Comparison of ENCODE assay signal across 8 cellular contexts in genomic region chr14:77133718-77134338, GRCh38. TPM values are rescaled to one million over a fixed set of nuclear protein-coding genes. Genes with fewer than 3 reads are reported as not detected.
A peak's percentile ranks its signal among the peaks of the same experiment; 100 is the strongest.
DNase-seq lines count a peak whose midpoint lies in the region; ATAC-seq and TF ChIP-seq lines count a peak whose summit lies in the region.

No MANE protein-coding gene starts in this region.

- H3K36me3 ChIP-seq in endodermal cell (ENCODE audit: control insufficient read depth, insufficient read depth, low read length) = no peaks in the 10 kb centered on the region
- no peaks in the 10 kb centered on the region for H3K36me3 ChIP-seq in neural progenitor cell
- H3K36me3 ChIP-seq in sigmoid colon = no peaks in the 10 kb centered on the region

- TF ChIP-seq EP300 in sigmoid colon (IDR thresholded peaks at IDR 0.05) = no peak

- no peaks in the 10 kb centered on the region for H3F3A ChIP-seq in neural progenitor cell (ENCODE audit: low read depth)

- WGBS in endodermal cell (ENCODE audit: insufficient coverage in 1 of 2, insufficient read length in 1 of 2), 2 experiments = 25 to 26% methylated on average over 16 to 22 of the region's 22 CpGs
- 8 to 9% methylated on average over 22 of the region's 22 CpGs for WGBS in sigmoid colon, 2 donors

- H3K4me3 Mint-ChIP-seq in endodermal cell = no peak overlapping the region
- no peak overlapping the region for H3K4me3 Mint-ChIP-seq in neural progenitor cell

- TF ChIP-seq CTCF in GM10266 (IDR thresholded peaks at IDR 0.05; ENCODE audit: control insufficient read depth, insufficient read depth, low read depth, missing control alignments) (no peak), endodermal cell (conservative IDR thresholded peaks at IDR 0.05) (peak; percentile 22), neural progenitor cell (IDR thresholded peaks at IDR 0.05) (peak; percentile 16), sigmoid colon (IDR thresholded peaks at IDR 0.05) (no peak)

- no peak overlapping the region for H3K4me3 ChIP-seq in endodermal cell (ENCODE audit: low read length)
- H3K4me3 ChIP-seq in neural progenitor cell = no peak overlapping the region
- H3K4me3 ChIP-seq in sigmoid colon = no peak overlapping the region

- H3K27me3 ChIP-seq in endodermal cell (ENCODE audit: control insufficient read depth, insufficient read depth, low read length, poor library complexity, severe bottlenecking) = peaks cover 37% of the 10 kb centered on the region
- peaks cover 48% of the 10 kb centered on the region for H3K27me3 ChIP-seq in neural progenitor cell
- H3K27me3 ChIP-seq in sigmoid colon = peaks cover 8 to 66% (median 36%) of the 10 kb centered on the region in 3 donors

- H3K9me3 ChIP-seq in endodermal cell (ENCODE audit: control insufficient read depth, low read length) (no peaks in the 10 kb centered on the region), neural progenitor cell (ENCODE audit: low read depth) (no peaks in the 10 kb centered on the region), sigmoid colon (no peaks in the 10 kb centered on the region)

- intact Hi-C loops in sigmoid colon (cut with DNase I) = no loop called here

- H3K4me2 ChIP-seq in neural progenitor cell = no peak overlapping the region

- no peak for ATAC-seq in GM21717 (IDR thresholded peaks at IDR 0.05; ENCODE audit: unreplicated experiment)

- H3K36me3 Mint-ChIP-seq in endodermal cell (ENCODE audit: low read depth) (no peaks in the 10 kb centered on the region), neural progenitor cell (no peaks in the 10 kb centered on the region)

- H4K20me1 ChIP-seq in neural progenitor cell (ENCODE audit: low read depth) = peaks cover 20% of the 10 kb centered on the region

- H3K4me1 Mint-ChIP-seq in endodermal cell (peaks cover 3% of the 10 kb centered on the region), neural progenitor cell (peaks cover 2% of the 10 kb centered on the region)

- H3K79me2 ChIP-seq in neural progenitor cell (ENCODE audit: low read depth) = no peaks in the 10 kb centered on the region

- no peak overlapping the region for H2AFZ ChIP-seq in neural progenitor cell (replicated peaks)

- H3K27ac Mint-ChIP-seq in endodermal cell (no peak overlapping the region), neural progenitor cell (no peak overlapping the region)

- no peak overlapping the region for H3K27ac ChIP-seq in endodermal cell (ENCODE audit: low read depth, low read length)
- no peak overlapping the region for H3K27ac ChIP-seq in neural progenitor cell
- H3K27ac ChIP-seq in sigmoid colon = no peak overlapping the region

- H3K9me3 Mint-ChIP-seq in endodermal cell = no peaks in the 10 kb centered on the region
- no peaks in the 10 kb centered on the region for H3K9me3 Mint-ChIP-seq in neural progenitor cell

- H3K27me3 Mint-ChIP-seq in endodermal cell (ENCODE audit: insufficient read depth) = peaks cover 72% of the 10 kb centered on the region
- peaks cover 20% of the 10 kb centered on the region for H3K27me3 Mint-ChIP-seq in neural progenitor cell (ENCODE audit: insufficient read depth, low read depth)

- DNase-seq in GM10266 (ENCODE audit: extremely low spot score) (peak; percentile 85), HK-2 (ENCODE audit: unreplicated experiment) (peak; percentile 56), endodermal cell (peak; percentile 98), neural progenitor cell (ENCODE audit: low spot score) (peak; percentile 95), sigmoid colon (no peak), midbrain (lab: John Stamatoyannopoulos, UW) (no peak)
- peak; percentile 81 for DNase-seq in activated CD4-positive, alpha-beta T cell treated with anti-CD3 and anti-CD28 coated beads for 48 hours

- no peak for TF ChIP-seq POLR2A in sigmoid colon (IDR thresholded peaks at IDR 0.05)

- H3K4me1 ChIP-seq in endodermal cell (ENCODE audit: control insufficient read depth, insufficient read depth, low read length) = no peaks in the 10 kb centered on the region
- no peaks in the 10 kb centered on the region for H3K4me1 ChIP-seq in neural progenitor cell
- no peaks in the 10 kb centered on the region for H3K4me1 ChIP-seq in sigmoid colon

- H3K9ac ChIP-seq in endodermal cell (ENCODE audit: extremely low read depth, low read length, poor library complexity, severe bottlenecking) (no peak overlapping the region), neural progenitor cell (no peak overlapping the region)

RNA-seq across cellular contexts. Expression of gene ZDHHC22, which starts 7.8 kb away (rescaled TPM):
- total RNA-seq in endodermal cell (1 to 10 TPM in 1 of 2 donors, under 1 TPM in 1; 0.38 to 1.7 TPM), neural progenitor cell (ENCODE audit: low replicate concordance) (0.07 and 0.31 TPM in 2 replicates), sigmoid colon (1 to 10 TPM in 2 of 4 donors, under 1 TPM in 2; 0.49 to 1.9 (median 1.0) TPM)
- polyA plus RNA-seq in endodermal cell (2013, experiment 1 of 2) = 9.5 TPM
- polyA plus RNA-seq in endodermal cell (2013, experiment 2 of 2) = 8.9 TPM
- polyA plus RNA-seq in sigmoid colon = under 1 TPM in 1 of 3 donors, not detected in 2; 0.67 TPM

RNA-seq across cellular contexts. Expression of gene CIPC, which starts 35.8 kb away (rescaled TPM):
- total RNA-seq in endodermal cell (10 to 100 TPM; 16.2 to 22.5 TPM), neural progenitor cell (ENCODE audit: low replicate concordance) (22.5 and 24.3 TPM in 2 replicates), sigmoid colon (10 to 100 TPM; 59.7 to 96.1 (median 77.7) TPM)
- 19.9 TPM for polyA plus RNA-seq in endodermal cell (2013, experiment 1 of 2)
- 21.3 TPM for polyA plus RNA-seq in endodermal cell (2013, experiment 2 of 2)
- polyA plus RNA-seq in sigmoid colon = 10 to 100 TPM; 14.8 to 21.0 (median 18.0) TPM

RNA-seq across cellular contexts. Expression of gene TMEM63C, which starts 47.8 kb away (rescaled TPM):
- total RNA-seq in endodermal cell (1 to 10 TPM; 1.1 to 1.6 TPM), neural progenitor cell (ENCODE audit: low replicate concordance) (1.1 and 1.5 TPM in 2 replicates), sigmoid colon (1 to 10 TPM in 3 of 4 donors, under 1 TPM in 1; 0.28 to 2.1 (median 1.2) TPM)
- polyA plus RNA-seq in endodermal cell (2013, experiment 1 of 2) = 3.0 TPM
- 3.4 TPM for polyA plus RNA-seq in endodermal cell (2013, experiment 2 of 2)
- 1 to 10 TPM; 1.8 to 6.5 (median 5.5) TPM for polyA plus RNA-seq in sigmoid colon

Comparison
In these comparisons a context has a peak if more than half of its experiments do, and no peak if none do; other contexts are left out.
1. DNase-seq: peak in GM10266 (single experiment), HK-2 (single experiment), activated CD4-positive, alpha-beta T cell treated with anti-CD3 and anti-CD28 coated beads for 48 hours (single experiment), endodermal cell (single experiment) and neural progenitor cell (single experiment); none in sigmoid colon (single experiment) and midbrain (single experiment).
2. CTCF ChIP-seq: peak in endodermal cell (single experiment) and neural progenitor cell (single experiment); none in GM10266 (single experiment) and sigmoid colon (0 of 4).